8 cellular contexts compared by ENCODE assay signal in genomic region chr5:73591102-73591695, GRCh38. TPM values are rescaled to one million over a fixed set of nuclear protein-coding genes. Genes with fewer than 3 reads are reported as not detected.
DNase-seq lines count a peak whose midpoint lies in the region; ATAC-seq, FAIRE-seq and TF ChIP-seq lines count a peak whose summit lies in the region.

No MANE protein-coding gene starts in this region.

- H3K9me3 ChIP-seq in SJSA1 (replicated peaks) (no peaks in the 10 kb centered on the region), breast epithelium (no peaks in the 10 kb centered on the region), keratinocyte (ENCODE audit: control insufficient read depth, low read depth, low read length) (no peaks in the 10 kb centered on the region)

- no peaks in the 10 kb centered on the region for H3K9me1 ChIP-seq in keratinocyte (ENCODE audit: control insufficient read depth, extremely low read depth, insufficient read depth, low read length)

- intact Hi-C loops in breast epithelium (cut with DNase I; ENCODE audit: low total_unique reads): no loop called here

- no peak overlapping the region for H2AFZ ChIP-seq in keratinocyte (ENCODE audit: control insufficient read depth, low read length)

- no peaks in the 10 kb centered on the region for H3K36me3 ChIP-seq in SJSA1
- no peaks in the 10 kb centered on the region for H3K36me3 ChIP-seq in breast epithelium
- H3K36me3 ChIP-seq in keratinocyte (ENCODE audit: control insufficient read depth in 2 of 2, extremely low read depth in 1 of 2, insufficient read depth in 2 of 2, low read length in 2 of 2): no peaks in the 10 kb centered on the region

- H3K27me3 ChIP-seq in SJSA1 (replicated peaks) (no peaks in the 10 kb centered on the region), breast epithelium (no peaks in the 10 kb centered on the region), keratinocyte (ENCODE audit: control insufficient read depth, extremely low read depth, insufficient read depth, low read length) (no peaks in the 10 kb centered on the region)

- no peak overlapping the region for H3K27ac ChIP-seq in SJSA1
- no peak overlapping the region for H3K27ac ChIP-seq in breast epithelium
- peak overlapping the region; percentile 33 for H3K27ac ChIP-seq in keratinocyte (ENCODE audit: control insufficient read depth, insufficient read depth, low read length)

- H3K79me2 ChIP-seq in keratinocyte (ENCODE audit: control insufficient read depth, insufficient read depth, low read length): no peaks in the 10 kb centered on the region

- TF ChIP-seq POLR2A in breast epithelium (IDR thresholded peaks at IDR 0.05): no peak

- no peak for FAIRE-seq in D721Med (lab: Jason Lieb, UNC)
- FAIRE-seq in keratinocyte (lab: Jason Lieb, UNC): peak; percentile 60

- no peak overlapping the region for H3K9ac ChIP-seq in keratinocyte (ENCODE audit: control insufficient read depth, extremely low read depth, insufficient read depth, low read length)

- no peak overlapping the region for H3K4me2 ChIP-seq in keratinocyte (ENCODE audit: control insufficient read depth, extremely low read depth, insufficient read depth, low read depth, low read length)

- TF ChIP-seq CTCF in D721Med (IDR thresholded peaks at IDR 0.05; ENCODE audit: insufficient read depth, missing control alignments) (peak; percentile 77), breast epithelium (IDR thresholded peaks at IDR 0.05) (peak; percentile 88 to 92 (median 89)), keratinocyte (optimal IDR thresholded peaks at IDR 0.05 in 1 of 3, IDR thresholded peaks at IDR 0.05 in 1 of 3, conservative IDR thresholded peaks at IDR 0.05 in 1 of 3; ENCODE audit: extremely low read depth in 1 of 3, insufficient read depth in 2 of 3, low read length in 3 of 3) (peak; percentile 54 to 69 (median 55))

- H3K4me1 ChIP-seq in SJSA1 (replicated peaks) (peaks cover 27% of the 10 kb centered on the region), breast epithelium (no peaks in the 10 kb centered on the region), keratinocyte (ENCODE audit: control insufficient read depth, extremely low read depth, insufficient read depth, low read length) (peaks cover 22% of the 10 kb centered on the region)

- dilution Hi-C loops in keratinocyte (cut with MboI; ENCODE audit: extremely low pct_ligation_motif_present, low sequenced_read_pairs): no loop called here

- DNase-seq in D721Med (ENCODE audit: insufficient read length, low spot score) (peak; percentile 19), NAMALWA (ENCODE audit: low spot score) (peak; percentile 86), SJSA1 (ENCODE audit: low read depth in 1 of 2, low spot score in 2 of 2) (peak; percentile 63 to 68), breast epithelium (ENCODE audit: low spot score in 2 of 2) (peak in 1 of 2 donors; percentile 27), keratinocyte (ENCODE audit: low read depth, low spot score) (peak; percentile 69)
- DNase-seq in stimulated activated CD4-positive, alpha-beta T cell treated with anti-CD3 and anti-CD28 coated beads, Interleukin-4, amount 100 ng/mL, for 24 hours: peak; percentile 70

- H4K20me1 ChIP-seq in keratinocyte (ENCODE audit: control insufficient read depth, extremely low read depth, insufficient read depth, low read length): no peaks in the 10 kb centered on the region

- no peak overlapping the region for H3K4me3 ChIP-seq in SJSA1
- no peak overlapping the region for H3K4me3 ChIP-seq in breast epithelium
- H3K4me3 ChIP-seq in keratinocyte (ENCODE audit: control insufficient read depth in 2 of 3, extremely low read depth in 1 of 3, insufficient read depth in 2 of 3, low read depth in 1 of 3, low read length in 3 of 3): no peak overlapping the region

- ATAC-seq in GM21360 (IDR thresholded peaks at IDR 0.05; ENCODE audit: unreplicated experiment) (peak; percentile 46), HG03571 (IDR thresholded peaks at IDR 0.05; ENCODE audit: unreplicated experiment) (no peak)

RNA-seq across cellular contexts. Expression of gene UTP15, which starts 25.7 kb away (rescaled TPM):
- 23.6 and 30.3 TPM in 2 replicates for total RNA-seq in SJSA1 (2014; rRNA removed; shearing (Covaris generic))
- 10 to 100 TPM; 38.7 to 61.6 (median 39.0) TPM for total RNA-seq in breast epithelium
- 16.3 to 28.3 TPM (median 21.7 TPM) in 3 replicates for polyA plus RNA-seq in keratinocyte
- 24.8 TPM for polyA plus RNA-seq in keratinocyte (2011; ENCODE audit: low read depth)
- polyA plus RNA-seq in keratinocyte (2011; cell fraction: cytosol; rRNA removed): 9.1 and 17.4 TPM in 2 replicates
- 25.0 and 42.0 TPM in 2 replicates for polyA plus RNA-seq in keratinocyte (2011; cell fraction: nucleus; rRNA removed)
- 12.8 and 17.7 TPM in 2 replicates for polyA plus RNA-seq in keratinocyte (2012; ENCODE audit: low replicate concordance)
- polyA minus RNA-seq in keratinocyte: 11.6 to 32.6 TPM (median 18.8 TPM) in 3 replicates
- 11.7 TPM for polyA minus RNA-seq in keratinocyte (2011; cell fraction: cytosol; rRNA and poly(A)+ RNA removed)
- polyA minus RNA-seq in keratinocyte (2011; cell fraction: nucleus; rRNA and poly(A)+ RNA removed): 18.3 and 30.7 TPM in 2 replicates

RNA-seq across cellular contexts. Expression of gene ANKRA2, which starts 25.8 kb away (rescaled TPM):
- 10.2 and 13.8 TPM in 2 replicates for total RNA-seq in SJSA1 (2014; rRNA removed; shearing (Covaris generic))
- total RNA-seq in breast epithelium: 10 to 100 TPM; 28.8 to 83.9 (median 44.2) TPM
- 8.7 to 20.6 TPM (median 16.6 TPM) in 3 replicates for polyA plus RNA-seq in keratinocyte
- 21.8 TPM for polyA plus RNA-seq in keratinocyte (2011; ENCODE audit: low read depth)
- 7.6 and 15.4 TPM in 2 replicates for polyA plus RNA-seq in keratinocyte (2011; cell fraction: cytosol; rRNA removed)
- polyA plus RNA-seq in keratinocyte (2011; cell fraction: nucleus; rRNA removed): 16.3 and 24.9 TPM in 2 replicates
- 6.6 and 23.2 TPM in 2 replicates for polyA plus RNA-seq in keratinocyte (2012; ENCODE audit: low replicate concordance)
- polyA minus RNA-seq in keratinocyte: 0.56 to 6.6 TPM (median 6.5 TPM) in 3 replicates
- 6.3 TPM for polyA minus RNA-seq in keratinocyte (2011; cell fraction: cytosol; rRNA and poly(A)+ RNA removed)
- polyA minus RNA-seq in keratinocyte (2011; cell fraction: nucleus; rRNA and poly(A)+ RNA removed): 9.8 and 17.0 TPM in 2 replicates

RNA-seq across cellular contexts. Expression of gene ARHGEF28, which starts 34.8 kb away (rescaled TPM):
- total RNA-seq in SJSA1 (2014; rRNA removed; shearing (Covaris generic)): 13.6 and 20.2 TPM in 2 replicates
- total RNA-seq in breast epithelium: 10 to 100 TPM; 11.4 to 65.4 (median 31.5) TPM
- 17.7 to 31.6 TPM (median 24.2 TPM) in 3 replicates for polyA plus RNA-seq in keratinocyte
- 94.4 TPM for polyA plus RNA-seq in keratinocyte (2011; ENCODE audit: low read depth)
- 20.0 and 27.5 TPM in 2 replicates for polyA plus RNA-seq in keratinocyte (2011; cell fraction: cytosol; rRNA removed)
- polyA plus RNA-seq in keratinocyte (2011; cell fraction: nucleus; rRNA removed): 67.9 and 74.3 TPM in 2 replicates
- 24.0 and 42.0 TPM in 2 replicates for polyA plus RNA-seq in keratinocyte (2012; ENCODE audit: low replicate concordance)
- 71.2 to 134 TPM (median 94.2 TPM) in 3 replicates for polyA minus RNA-seq in keratinocyte
- polyA minus RNA-seq in keratinocyte (2011; cell fraction: cytosol; rRNA and poly(A)+ RNA removed): 43.9 TPM
- 187 and 303 TPM in 2 replicates for polyA minus RNA-seq in keratinocyte (2011; cell fraction: nucleus; rRNA and poly(A)+ RNA removed)
